Comparison of ENCODE assay signal across 20 cellular contexts in genomic region chr12:15720299-15720698, GRCh38.
A peak's percentile ranks its signal among the peaks of the same experiment; 100 is the strongest.
DNase-seq lines count a peak whose midpoint lies in the region; ATAC-seq and TF ChIP-seq lines count a peak whose summit lies in the region.
"Had no signal": no experiment of that assay in that cellular context is flagged by ENCODE, and none has a peak within 500 bp of the region (broad histone marks: within the 10 kb centered on the region; RNA-seq: fewer than 3 reads in every experiment).

No MANE protein-coding gene starts in this region.

- ATAC-seq in thoracic aorta (ENCODE audit: insufficient number of reproducible peaks, low FRiP score, low read depth): no peak
- no peak for ATAC-seq in activated CD8-positive, alpha-beta T cell treated with anti-CD3 and anti-CD28 coated beads, Interleukin-2, amount 10 ng/mL, durations not matched to agents 7 days and 5 days
- ATAC-seq: K562 had no signal

- no peak overlapping the region for H3K4ac ChIP-seq in mesendoderm (ENCODE audit: low read depth, low read length)

- H3K56ac ChIP-seq in mesendoderm (ENCODE audit: low read length): no peak overlapping the region

- POLR2A ChIA-PET in activated CD8-positive, alpha-beta T cell treated with anti-CD3 and anti-CD28 coated beads, Interleukin-2, amount 10 ng/mL, durations not matched to agents 7 days and 5 days (lab: Charles Lee): no interaction called here

- H4K5ac ChIP-seq in mesendoderm (ENCODE audit: low read length): no peak overlapping the region

- CTCF ChIA-PET in activated CD8-positive, alpha-beta T cell treated with anti-CD3 and anti-CD28 coated beads, Interleukin-2, amount 10 ng/mL, durations not matched to agents 7 days and 5 days (lab: Charles Lee): no interaction called here

- no peak overlapping the region for H3K9ac ChIP-seq in mesendoderm (ENCODE audit: low read length)
- H3K9ac ChIP-seq: neural progenitor cell had no signal

- no peak overlapping the region for H2BK120ac ChIP-seq in mesendoderm (ENCODE audit: low read depth, low read length)

- peak overlapping the region; percentile 2 to 44 for H3K27ac ChIP-seq in thoracic aorta
- no peak overlapping the region for H3K27ac ChIP-seq in mesendoderm (ENCODE audit: low read depth, low read length)
- H3K27ac ChIP-seq: 22Rv1, neural progenitor cell had no signal

- H3K4me2 ChIP-seq in mesendoderm (ENCODE audit: low read length): no peak overlapping the region
- H3K4me2 ChIP-seq: neural progenitor cell had no signal

- H3K27me3 Mint-ChIP-seq in activated CD8-positive, alpha-beta T cell treated with anti-CD3 and anti-CD28 coated beads, Interleukin-2, amount 10 ng/mL, durations not matched to agents 7 days and 5 days (ENCODE audit: low read depth): peaks cover 16% of the 10 kb centered on the region

- no peak overlapping the region for H3K4me3 Mint-ChIP-seq in activated CD8-positive, alpha-beta T cell treated with anti-CD3 and anti-CD28 coated beads, Interleukin-2, amount 10 ng/mL, durations not matched to agents 7 days and 5 days
- H3K4me3 Mint-ChIP-seq: activated CD4-positive, alpha-beta T cell treated with anti-CD3 and anti-CD28 coated beads, Interleukin-2, amount 10 ng/mL, durations not matched to agents 7 days and 5 days; neural progenitor cell had no signal

- no peaks in the 10 kb centered on the region for H3K9me3 ChIP-seq in thoracic aorta
- H3K9me3 ChIP-seq: BE2C, Caco-2, thyroid gland had no signal

- H4K8ac ChIP-seq in mesendoderm (ENCODE audit: low read depth, low read length): no peak overlapping the region

- no peak overlapping the region for H3K18ac ChIP-seq in mesendoderm (ENCODE audit: low read length)

- TF ChIP-seq CTCF in fibroblast of mammary gland (conservative IDR thresholded peaks at IDR 0.05; ENCODE audit: control insufficient read depth, insufficient read depth, low read depth, low read length) (no peak), thoracic aorta (IDR thresholded peaks at IDR 0.05) (no peak)

- H3K27ac Mint-ChIP-seq in activated CD8-positive, alpha-beta T cell treated with anti-CD3 and anti-CD28 coated beads, Interleukin-2, amount 10 ng/mL, durations not matched to agents 7 days and 5 days: no peak overlapping the region
- H3K27ac Mint-ChIP-seq: activated CD4-positive, alpha-beta T cell treated with anti-CD3 and anti-CD28 coated beads, Interleukin-2, amount 10 ng/mL, durations not matched to agents 7 days and 5 days; neural progenitor cell had no signal

- H2BK15ac ChIP-seq in mesendoderm (replicated peaks; ENCODE audit: low read depth): no peak overlapping the region

- no peaks in the 10 kb centered on the region for H3K27me3 ChIP-seq in thoracic aorta (replicated peaks; ENCODE audit: insufficient read depth)
- H3K27me3 ChIP-seq in mesendoderm (ENCODE audit: insufficient read depth, low read length, poor library complexity): no peaks in the 10 kb centered on the region
- H3K27me3 ChIP-seq: neural progenitor cell, thyroid gland had no signal

- no peak overlapping the region for H3K23ac ChIP-seq in mesendoderm (ENCODE audit: low read length)

- no peak overlapping the region for H2BK5ac ChIP-seq in mesendoderm (ENCODE audit: low read length)

- no peak overlapping the region for H2AK5ac ChIP-seq in mesendoderm (ENCODE audit: low read length)

- H3K79me1 ChIP-seq in mesendoderm (ENCODE audit: low read length): no peaks in the 10 kb centered on the region

- DNase-seq in DMS53 (lab: John Stamatoyannopoulos, UW) (peak; percentile 41), DMS53 treated with DMSO at 0.1 percent for 48 hours (lab: John Stamatoyannopoulos, UW; ENCODE audit: unreplicated experiment) (no peak), NCI-H460 (ENCODE audit: extremely low read depth, low read depth) (peak; percentile 9), fibroblast of mammary gland (ENCODE audit: low read depth) (peak; percentile 59), thoracic aorta (ENCODE audit: low spot score) (no peak), NCI-H128 (lab: John Stamatoyannopoulos, UW; ENCODE audit: unreplicated experiment) (no peak), mesendoderm (no peak)
- DNase-seq in activated CD8-positive, alpha-beta T cell treated with anti-CD3 and anti-CD28 coated beads, Interleukin-2, amount 10 ng/mL, durations not matched to agents 7 days and 5 days: no peak
- DNase-seq: activated CD4-positive, alpha-beta T cell treated with anti-CD3 and anti-CD28 coated beads, Interleukin-2, amount 10 ng/mL, durations not matched to agents 7 days and 5 days; activated CD8-positive, alpha-beta memory T cell treated with anti-CD3 and anti-CD28 coated beads, Interleukin-2, amount 50 U/mL, for 4 hours; BE2C; Caco-2; NCI-H187 treated with DMSO at 0.1 percent for 48 hours; NCI-H446; retina; stimulated activated naive CD4-positive, alpha-beta T cell; thyroid gland had no signal

- H3K9me3 Mint-ChIP-seq in activated CD8-positive, alpha-beta T cell treated with anti-CD3 and anti-CD28 coated beads, Interleukin-2, amount 10 ng/mL, durations not matched to agents 7 days and 5 days (ENCODE audit: insufficient read depth): no peaks in the 10 kb centered on the region
- H3K9me3 Mint-ChIP-seq: activated CD4-positive, alpha-beta T cell treated with anti-CD3 and anti-CD28 coated beads, Interleukin-2, amount 10 ng/mL, durations not matched to agents 7 days and 5 days had no signal

- H3K36me3 ChIP-seq in thoracic aorta (no peaks in the 10 kb centered on the region), mesendoderm (ENCODE audit: control insufficient read depth, insufficient read depth, low read length) (no peaks in the 10 kb centered on the region)
- H3K36me3 ChIP-seq: BE2C, neural progenitor cell, thyroid gland had no signal

- WGBS in mesendoderm (ENCODE audit: extremely low coverage, insufficient coverage, low lambda C conversion rate): no CpG with 5 or more reads among the region's 2 CpGs

- no peak overlapping the region for H3K4me3 ChIP-seq in fibroblast of mammary gland (ENCODE audit: control insufficient read depth, low read depth, low read length)
- no peak overlapping the region for H3K4me3 ChIP-seq in thoracic aorta
- no peak overlapping the region for H3K4me3 ChIP-seq in mesendoderm (ENCODE audit: low read length)
- H3K4me3 ChIP-seq: K562, neural progenitor cell, thyroid gland had no signal

- H3K36me3 Mint-ChIP-seq in activated CD8-positive, alpha-beta T cell treated with anti-CD3 and anti-CD28 coated beads, Interleukin-2, amount 10 ng/mL, durations not matched to agents 7 days and 5 days (ENCODE audit: low read depth): no peaks in the 10 kb centered on the region

- H3K4me1 ChIP-seq in thoracic aorta (ENCODE audit: control insufficient read depth in 1 of 2, low read depth in 2 of 2) (peaks cover 58 to 77% of the 10 kb centered on the region in 2 donors), mesendoderm (ENCODE audit: control insufficient read depth, low read depth, low read length) (no peaks in the 10 kb centered on the region)
- H3K4me1 ChIP-seq: BE2C, neural progenitor cell had no signal

- no peaks in the 10 kb centered on the region for H3K79me2 ChIP-seq in mesendoderm (ENCODE audit: control insufficient read depth, insufficient read depth, low read length)

- no peaks in the 10 kb centered on the region for H3K4me1 Mint-ChIP-seq in activated CD8-positive, alpha-beta T cell treated with anti-CD3 and anti-CD28 coated beads, Interleukin-2, amount 10 ng/mL, durations not matched to agents 7 days and 5 days (ENCODE audit: low read depth)
- H3K4me1 Mint-ChIP-seq: activated CD4-positive, alpha-beta T cell treated with anti-CD3 and anti-CD28 coated beads, Interleukin-2, amount 10 ng/mL, durations not matched to agents 7 days and 5 days had no signal

Comparison
In these comparisons a context has a peak if more than half of its experiments do, and no peak if none do; other contexts are left out.
1. DNase-seq: peak in DMS53 (single experiment), NCI-H460 (single experiment) and fibroblast of mammary gland (single experiment); none in DMS53 treated with DMSO at 0.1 percent for 48 hours (single experiment), thoracic aorta (single experiment), activated CD8-positive, alpha-beta T cell treated with anti-CD3 and anti-CD28 coated beads, Interleukin-2, amount 10 ng/mL, durations not matched to agents 7 days and 5 days (single experiment), NCI-H128 (single experiment) and mesendoderm (single experiment).